10 cellular contexts compared by ENCODE assay signal in the genomic region with DNA sequence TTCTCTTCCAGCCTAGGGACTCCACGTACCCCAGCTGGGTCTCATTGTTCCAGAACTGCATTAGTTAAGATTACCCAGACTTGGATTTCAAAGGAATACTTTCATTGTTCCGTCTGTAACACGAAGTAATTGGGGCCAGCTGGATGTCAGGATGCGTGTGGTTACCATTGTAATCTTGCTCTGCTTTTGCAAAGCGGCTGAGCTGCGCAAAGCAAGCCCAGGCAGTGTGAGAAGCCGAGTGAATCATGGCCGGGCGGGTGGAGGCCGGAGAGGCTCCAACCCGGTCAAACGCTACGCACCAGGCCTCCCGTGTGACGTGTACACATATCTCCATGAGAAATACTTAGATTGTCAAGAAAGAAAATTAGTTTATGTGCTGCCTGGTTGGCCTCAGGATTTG. TPM values are rescaled to one million over a fixed set of nuclear protein-coding genes. Genes with fewer than 3 reads are reported as not detected.
DNase-seq lines count a peak whose midpoint lies in the region; ATAC-seq and TF ChIP-seq lines count a peak whose summit lies in the region.
"Had no signal": no experiment of that assay in that cellular context is flagged by ENCODE, and none has a peak within 500 bp of the region (broad histone marks: within the 10 kb centered on the region; RNA-seq: fewer than 3 reads in every experiment).

No MANE protein-coding gene starts in this region.

- in situ Hi-C loops in astrocyte of the spinal cord (cut with HindIII; ENCODE audit: low sequenced_read_pairs), result no loop called here

- peaks cover 4% of the 10 kb centered on the region for H3K27me3 Mint-ChIP-seq in glutamatergic neuron (ENCODE audit: unreplicated experiment)
- no peaks in the 10 kb centered on the region for H3K27me3 Mint-ChIP-seq in naive thymus-derived CD8-positive, alpha-beta T cell

- no peak for ATAC-seq in omental fat pad (ENCODE audit: low FRiP score)
- ATAC-seq in GM18873 (IDR thresholded peaks at IDR 0.05; ENCODE audit: low FRiP score, unreplicated experiment), result no peak
- no peak for ATAC-seq in naive thymus-derived CD8-positive, alpha-beta T cell

- DNase-seq in ELR (ENCODE audit: low read depth) (peak; percentile 90), astrocyte of the spinal cord (ENCODE audit: low read depth, low spot score) (peak; percentile 97), hepatic stellate cell (ENCODE audit: low spot score) (peak; percentile 36), retinal pigment epithelial cell (ENCODE audit: low read depth) (peak; percentile 47), omental fat pad (ENCODE audit: low spot score) (no peak), glutamatergic neuron (no peak)
- no peak for DNase-seq in naive thymus-derived CD8-positive, alpha-beta T cell
- DNase-seq: COR-L47 had no signal

- TF ChIP-seq CTCF in astrocyte of the spinal cord (IDR thresholded peaks at IDR 0.05; ENCODE audit: low read depth, low read length) (no peak), retinal pigment epithelial cell (conservative IDR thresholded peaks at IDR 0.05; ENCODE audit: low read depth, low read length) (no peak), omental fat pad (IDR thresholded peaks at IDR 0.05) (no peak), glutamatergic neuron (IDR thresholded peaks at IDR 0.05; ENCODE audit: partially characterized antibody, unreplicated experiment) (no peak)

- no peak overlapping the region for H3K4me3 ChIP-seq in astrocyte of the spinal cord (ENCODE audit: low read depth, low read length)
- H3K4me3 ChIP-seq in retinal pigment epithelial cell (ENCODE audit: low read length), result no peak overlapping the region

- no peaks in the 10 kb centered on the region for H3K36me3 Mint-ChIP-seq in glutamatergic neuron (ENCODE audit: unreplicated experiment)
- peaks cover 0 to 5% (median 0%) of the 10 kb centered on the region in 3 donors for H3K36me3 Mint-ChIP-seq in naive thymus-derived CD8-positive, alpha-beta T cell

- no peaks in the 10 kb centered on the region for H3K9me3 Mint-ChIP-seq in glutamatergic neuron (ENCODE audit: unreplicated experiment)
- H3K9me3 Mint-ChIP-seq in naive thymus-derived CD8-positive, alpha-beta T cell, result no peaks in the 10 kb centered on the region
- H3K9me3 Mint-ChIP-seq: activated T-helper 2 cell treated with anti-CD3 and anti-CD28 coated beads, Interferon-gamma antibody, Interleukin-2, Interleukin-4, amounts not matched to agents 10 μg/mL and 5 μg/mL and 100 μg/mL, durations not matched to agents 14 hours and 24 hours and 36 hours had no signal

- no peak overlapping the region for H3K4me3 Mint-ChIP-seq in glutamatergic neuron (ENCODE audit: unreplicated experiment)
- H3K4me3 Mint-ChIP-seq in naive thymus-derived CD8-positive, alpha-beta T cell, result no peak overlapping the region

- H3K27ac Mint-ChIP-seq in glutamatergic neuron (ENCODE audit: unreplicated experiment), result no peak overlapping the region
- H3K27ac Mint-ChIP-seq in naive thymus-derived CD8-positive, alpha-beta T cell, result no peak overlapping the region
- H3K27ac Mint-ChIP-seq: activated T-helper 2 cell treated with anti-CD3 and anti-CD28 coated beads, Interferon-gamma antibody, Interleukin-2, Interleukin-4, amounts not matched to agents 10 μg/mL and 5 μg/mL and 100 μg/mL, durations not matched to agents 14 hours and 24 hours and 36 hours had no signal

- POLR2A ChIA-PET in naive thymus-derived CD8-positive, alpha-beta T cell (lab: Charles Lee), result no interaction called here

- H3K4me1 Mint-ChIP-seq in glutamatergic neuron (ENCODE audit: low read depth, unreplicated experiment), result no peaks in the 10 kb centered on the region
- peaks cover 0 to 2% (median 0%) of the 10 kb centered on the region in 4 donors for H3K4me1 Mint-ChIP-seq in naive thymus-derived CD8-positive, alpha-beta T cell

RNA-seq across cellular contexts. Expression of gene LRRC17, which starts 21.0 kb away (rescaled TPM):
- 1 to 10 TPM in 2 of 4 donors, under 1 TPM in 1, not detected in 1; 0.69 to 3.2 (median 2.6) TPM for total RNA-seq in omental fat pad
- 0.34 TPM for total RNA-seq in glutamatergic neuron (ENCODE audit: unreplicated experiment)
- total RNA-seq in naive thymus-derived CD8-positive, alpha-beta T cell, result under 1 TPM in 1 of 2 experiments, not detected in 1; 0.60 TPM
- polyA plus RNA-seq in naive thymus-derived CD8-positive, alpha-beta T cell, result not detected
- total RNA-seq: activated T-helper 2 cell treated with anti-CD3 and anti-CD28 coated beads, Interferon-gamma antibody, Interleukin-2, Interleukin-4, amounts not matched to agents 10 μg/mL and 5 μg/mL and 100 μg/mL, durations not matched to agents 14 hours and 24 hours and 36 hours had no signal

Comparison
In these comparisons a context has a peak if more than half of its experiments do, and no peak if none do; other contexts are left out.
1. DNase-seq: peak in ELR (single experiment), astrocyte of the spinal cord (single experiment), hepatic stellate cell (single experiment) and retinal pigment epithelial cell (single experiment); none in omental fat pad (single experiment), glutamatergic neuron (single experiment) and naive thymus-derived CD8-positive, alpha-beta T cell (0 of 10).